1 cellular context compared by ENCODE assay signal in the genomic region with DNA sequence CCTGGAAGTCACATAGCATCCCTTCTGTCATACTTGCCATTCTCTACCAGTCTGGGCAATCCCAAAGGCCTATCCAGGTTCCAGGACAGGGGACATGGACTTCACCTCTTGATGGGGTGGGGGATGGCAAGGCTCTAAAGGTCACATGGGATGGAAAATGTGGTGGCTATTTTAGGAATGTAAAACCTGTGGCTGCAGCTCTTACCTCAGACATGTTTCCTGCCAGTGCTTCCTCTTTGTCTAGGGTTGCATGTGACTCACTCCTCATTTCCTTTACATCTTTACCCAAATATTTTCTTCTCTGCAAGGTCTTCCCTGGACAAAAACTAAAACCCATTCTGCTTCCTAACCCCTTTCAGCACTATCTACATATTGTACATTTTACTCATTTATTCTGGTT.
TF ChIP-seq lines count a peak whose summit lies in the region.

No MANE protein-coding gene starts in this region.

TF ChIP-seq in WTC11, 78 proteins besides CTCF, POLR2A, EP300 and RAD21 (continued from another document):
- TF ChIP-seq MXD4 (CRISPR knock-in tag; IDR thresholded peaks at IDR 0.05; ENCODE audit: borderline replicate concordance) = no peak
- TF ChIP-seq ESRRA (CRISPR knock-in tag; IDR thresholded peaks at IDR 0.05; ENCODE audit: borderline replicate concordance) = no peak
- TF ChIP-seq GABPB1 (CRISPR knock-in tag; IDR thresholded peaks at IDR 0.05) = no peak
- TF ChIP-seq JAZF1 (CRISPR knock-in tag; IDR thresholded peaks at IDR 0.05) = no peak
- no peak for TF ChIP-seq ZNF281 (CRISPR knock-in tag; IDR thresholded peaks at IDR 0.05)
- no peak for TF ChIP-seq TP53 (CRISPR knock-in tag; IDR thresholded peaks at IDR 0.05)
- TF ChIP-seq JUN (CRISPR knock-in tag; IDR thresholded peaks at IDR 0.05) = no peak
- no peak for TF ChIP-seq GRHL2 (CRISPR knock-in tag; IDR thresholded peaks at IDR 0.05; ENCODE audit: insufficient replicate concordance, severe bottlenecking)
